ENCODE assay signal across 5 cellular contexts in genomic region chr3:165759041-165759440, GRCh38.
"Had no signal": no experiment of that assay in that cellular context is flagged by ENCODE, and none has a peak within 500 bp of the region (broad histone marks: within the 10 kb centered on the region; RNA-seq: fewer than 3 reads in every experiment).

No MANE protein-coding gene starts in this region.

- H2AFZ ChIP-seq: GM23338 had no signal

- DNase-seq: H9, HFFc6 had no signal

- H3K27ac Mint-ChIP-seq: GM23338, H9, HFFc6, IgD-negative memory B cell had no signal

- H3K4me1 Mint-ChIP-seq: IgD-negative memory B cell had no signal

- H3K4me3 ChIP-seq: GM23338 had no signal

- H3K36me3 Mint-ChIP-seq: IgD-negative memory B cell had no signal

- H3K27ac ChIP-seq: HL-60 had no signal

- H3K4me2 ChIP-seq: GM23338 had no signal

- H3K9me3 Mint-ChIP-seq: GM23338, H9 had no signal

- H3K27me3 Mint-ChIP-seq: IgD-negative memory B cell had no signal

- H3K4me3 Mint-ChIP-seq: GM23338, H9, HFFc6, IgD-negative memory B cell had no signal
